5 cellular contexts compared by ENCODE assay signal in the genomic region with DNA sequence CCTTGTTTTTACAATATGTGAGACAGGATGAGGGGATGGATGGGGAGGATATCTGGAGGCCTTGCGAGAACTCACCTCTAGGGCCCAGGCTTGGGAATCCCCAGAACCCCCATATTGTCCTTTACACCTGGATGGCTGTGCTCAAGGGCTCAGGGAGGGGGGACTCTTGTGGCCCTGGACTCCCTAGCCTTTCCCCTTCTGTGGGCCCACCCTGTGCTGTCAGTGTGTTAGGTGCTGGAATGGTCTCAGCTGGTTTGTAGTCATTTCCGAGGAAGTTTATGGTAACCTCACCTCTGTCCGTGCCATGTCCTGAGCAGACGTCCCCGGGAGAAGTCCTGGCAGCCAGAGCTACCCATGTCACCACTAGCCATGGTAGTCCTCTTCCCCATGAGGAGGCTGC.
A peak's percentile ranks its signal among the peaks of the same experiment; 100 is the strongest.
DNase-seq lines count a peak whose midpoint lies in the region; ATAC-seq, FAIRE-seq and TF ChIP-seq lines count a peak whose summit lies in the region.
"Not testable (repeated sequence)": the region's sequence is repeated elsewhere in the genome, so short reads cannot be mapped to it uniquely, and the experiment has no call there.

No MANE protein-coding gene starts in this region.

- not testable (repeated sequence) for H3K4me1 Mint-ChIP-seq in CD14-positive monocyte

- H3K27me3 ChIP-seq in upper lobe of right lung = not testable (repeated sequence)

- CTCF ChIA-PET in GM10248 (lab: Yijun Ruan, JAX) = not testable (repeated sequence)

- peaks cover 6 to 22% (median 13%) of the 10 kb centered on the region in 7 donors for H3K9me3 Mint-ChIP-seq in CD14-positive monocyte

- not testable (repeated sequence) for H3K4me3 Mint-ChIP-seq in CD14-positive monocyte

- not testable (repeated sequence) for H3K9ac ChIP-seq in kidney (ENCODE audit: low read length in 2 of 2)

- peak; percentile 41 for DNase-seq in CD14-positive monocyte (ENCODE audit: low spot score)
- peak; percentile 1 for DNase-seq in GM10248 (ENCODE audit: extremely low spot score)
- DNase-seq in SK-N-DZ (ENCODE audit: low spot score) = peak; percentile 1
- DNase-seq in kidney = peak; percentile 20
- DNase-seq in upper lobe of right lung = peak; percentile 42

- not testable (repeated sequence) for FAIRE-seq in kidney (lab: Jason Lieb, UNC)

- H3K4me3 ChIP-seq in kidney (ENCODE audit: low read length in 2 of 2); upper lobe of right lung: not testable (repeated sequence)

- POLR2A ChIA-PET in GM10248 (lab: Yijun Ruan, JAX) = not testable (repeated sequence)

- H3K4me1 ChIP-seq in kidney (ENCODE audit: control insufficient read depth in 1 of 2, insufficient read depth in 1 of 2, low read depth in 1 of 2, low read length in 2 of 2); upper lobe of right lung: not testable (repeated sequence)

- intact Hi-C loops in CD14-positive monocyte (cut with micrococcal nuclease); kidney (cut with DNase I); upper lobe of right lung (cut with DNase I): not testable (repeated sequence)

- H3K27me3 Mint-ChIP-seq in CD14-positive monocyte (ENCODE audit: low read depth in 3 of 3) = not testable (repeated sequence)

- not testable (repeated sequence) for ATAC-seq in upper lobe of right lung

- H3K27ac ChIP-seq in kidney (ENCODE audit: low read depth in 2 of 2, low read length in 2 of 2); upper lobe of right lung: not testable (repeated sequence)

- H3K27ac Mint-ChIP-seq in CD14-positive monocyte = not testable (repeated sequence)

- not testable (repeated sequence) for H3K36me3 Mint-ChIP-seq in CD14-positive monocyte

- H3K9me3 ChIP-seq in kidney (ENCODE audit: control insufficient read depth in 1 of 2, low read length in 2 of 2); upper lobe of right lung: not testable (repeated sequence)

- not testable (repeated sequence) for H3K36me3 ChIP-seq in kidney (ENCODE audit: control insufficient read depth in 1 of 2, insufficient read depth in 2 of 2, low read length in 2 of 2); upper lobe of right lung

- not testable (repeated sequence) for TF ChIP-seq CTCF in CD14-positive monocyte (IDR thresholded peaks at IDR 0.05); GM10248 (IDR thresholded peaks at IDR 0.05; ENCODE audit: control extremely low read depth, extremely low read depth, low read depth, missing control alignments); kidney (IDR thresholded peaks at IDR 0.05; ENCODE audit: borderline replicate concordance, extremely low read depth, insufficient read depth); upper lobe of right lung (IDR thresholded peaks at IDR 0.05)
